ENCODE assay signal across 21 cellular contexts in the genomic region with DNA sequence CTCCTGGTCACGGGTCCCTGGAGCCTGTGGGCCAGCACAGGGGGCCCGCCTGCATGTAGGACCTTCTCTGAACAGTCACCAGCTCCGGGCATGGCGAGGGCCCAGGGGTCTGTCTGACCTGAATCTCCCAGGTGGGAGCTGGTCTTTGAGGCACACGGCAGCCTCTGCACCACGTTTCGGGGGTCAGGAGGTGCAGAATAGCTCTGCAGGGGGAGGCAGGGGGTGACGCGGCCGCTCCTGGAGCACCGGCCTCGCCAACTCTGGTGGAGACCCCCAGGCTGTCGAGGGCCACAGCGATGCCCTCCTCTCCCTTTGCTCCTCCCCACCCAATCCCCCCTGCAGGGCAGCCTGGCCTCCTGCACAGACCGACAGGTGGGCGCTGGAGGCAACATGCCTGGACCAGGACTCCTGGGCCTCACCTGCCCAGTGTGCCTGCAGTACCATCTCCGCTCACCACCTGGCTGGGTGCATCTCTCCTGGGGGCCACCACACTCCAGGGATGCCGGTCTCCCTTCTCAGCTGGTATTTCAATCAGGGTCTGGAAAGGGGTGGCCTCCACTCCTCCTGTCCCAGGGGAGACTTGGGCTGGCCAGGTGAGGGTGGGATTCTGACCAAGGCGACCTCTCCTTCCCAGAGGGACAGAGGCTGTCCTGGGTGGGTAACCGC. TPM values are rescaled to one million over a fixed set of nuclear protein-coding genes. Genes with fewer than 3 reads are reported as not detected.
"Had no signal": no experiment of that assay in that cellular context is flagged by ENCODE, and none has a peak within 500 bp of the region (broad histone marks: within the 10 kb centered on the region; RNA-seq: fewer than 3 reads in every experiment).

No MANE protein-coding gene starts in this region.

- H3K27ac ChIP-seq: esophagus muscularis mucosa, gastroesophageal sphincter, tibial nerve, VCaP had no signal

- H3K9me3 ChIP-seq: esophagus muscularis mucosa, gastroesophageal sphincter, heart left ventricle, tibial nerve had no signal

- ATAC-seq: activated CD8-positive, alpha-beta memory T cell treated with anti-CD3 and anti-CD28 coated beads, Interleukin-2, amount 10 ng/mL, durations not matched to agents 7 days and 5 days; gastroesophageal sphincter; natural killer cell; stimulated activated naive CD8-positive, alpha-beta T cell treated with anti-CD3 and anti-CD28 coated beads, Interleukin-15, Interleukin-2, amounts not matched to agents 100 U/mL and 50 U/mL, for 24 hours had no signal

- FAIRE-seq: bronchial epithelial cell, endothelial cell of umbilical vein, urothelium cell line had no signal

- H3K4me3 ChIP-seq: esophagus muscularis mucosa, gastroesophageal sphincter, tibial nerve had no signal

- H3K9me3 Mint-ChIP-seq: activated CD4-positive, alpha-beta memory T cell treated with anti-CD3 and anti-CD28 coated beads for 36 hours; natural killer cell had no signal

- H3K36me3 ChIP-seq: esophagus muscularis mucosa, gastroesophageal sphincter, heart left ventricle, tibial nerve had no signal

- H3K36me3 Mint-ChIP-seq: activated CD4-positive, alpha-beta memory T cell treated with anti-CD3 and anti-CD28 coated beads for 36 hours; activated CD8-positive, alpha-beta memory T cell treated with anti-CD3 and anti-CD28 coated beads, Interleukin-2, amount 10 ng/mL, durations not matched to agents 7 days and 5 days; natural killer cell had no signal

- DNase-seq: activated CD4-positive, alpha-beta memory T cell treated with anti-CD3 and anti-CD28 coated beads for 36 hours; activated CD8-positive, alpha-beta memory T cell treated with anti-CD3 and anti-CD28 coated beads, Interleukin-2, amount 10 ng/mL, durations not matched to agents 7 days and 5 days; activated gamma-delta T cell; activated T-cell treated with anti-CD3 and anti-CD28 coated beads, Interleukin-2, amount 50 U/mL, for 48 hours; dermis blood vessel endothelial cell; effector memory CD4-positive, alpha-beta T cell; kidney glomerular epithelial cell; natural killer cell; retina; stimulated activated CD4-positive, alpha-beta T cell treated with anti-CD3 and anti-CD28 coated beads, Interleukin-2, amount 100 ng/mL, for 24 hours; stimulated activated naive CD8-positive, alpha-beta T cell treated with anti-CD3 and anti-CD28 coated beads, Interleukin-15, Interleukin-2, amounts not matched to agents 100 U/mL and 50 U/mL, for 24 hours; T-helper 2 cell had no signal

- H3K4me3 Mint-ChIP-seq: activated CD4-positive, alpha-beta memory T cell treated with anti-CD3 and anti-CD28 coated beads for 36 hours; activated CD8-positive, alpha-beta memory T cell treated with anti-CD3 and anti-CD28 coated beads, Interleukin-2, amount 10 ng/mL, durations not matched to agents 7 days and 5 days; activated naive CD8-positive, alpha-beta T cell; natural killer cell had no signal

- H3K27ac Mint-ChIP-seq: activated CD4-positive, alpha-beta memory T cell treated with anti-CD3 and anti-CD28 coated beads for 36 hours; activated CD8-positive, alpha-beta memory T cell treated with anti-CD3 and anti-CD28 coated beads, Interleukin-2, amount 10 ng/mL, durations not matched to agents 7 days and 5 days; activated naive CD8-positive, alpha-beta T cell; natural killer cell had no signal

RNA-seq across cellular contexts. Expression of a gene that starts 17.1 kb away (rescaled TPM):
- total RNA-seq: activated CD8-positive, alpha-beta memory T cell treated with anti-CD3 and anti-CD28 coated beads, Interleukin-2, amount 10 ng/mL, durations not matched to agents 7 days and 5 days had no signal
